ENCODE assay signal across 24 cellular contexts in genomic region chr15:77532067-77532710, GRCh38.
"Had no signal": no experiment of that assay in that cellular context is flagged by ENCODE, and none has a peak within 500 bp of the region (broad histone marks: within the 10 kb centered on the region; RNA-seq: fewer than 3 reads in every experiment).

No MANE protein-coding gene starts in this region.

- H3K9me3 ChIP-seq: suprapubic skin, tibial nerve, vagina had no signal

- H3K4me3 Mint-ChIP-seq: activated CD8-positive, alpha-beta T cell treated with anti-CD3 and anti-CD28 coated beads, Interleukin-2, amount 10 ng/mL, durations not matched to agents 7 days and 5 days; immature natural killer cell; mesothelial cell of epicardium; natural killer cell treated with Interleukin-12 subunit alpha and Interleukin-12 subunit beta and Interleukin-15 and Interleukin-18, amount 100 ng/mL, for 72 hours; stimulated activated naive CD8-positive, alpha-beta T cell treated with anti-CD3 and anti-CD28 coated beads, Interleukin-15, amount 100 ng/mL, for 72 hours had no signal

- H3K79me2 ChIP-seq: hepatocyte, parathyroid adenoma had no signal

- H3K27me3 ChIP-seq: hepatocyte, suprapubic skin, tibial nerve, vagina had no signal

- H3K4me1 Mint-ChIP-seq: immature natural killer cell; stimulated activated naive CD8-positive, alpha-beta T cell treated with anti-CD3 and anti-CD28 coated beads, Interleukin-15, amount 100 ng/mL, for 72 hours had no signal

- H3K27ac Mint-ChIP-seq: activated CD8-positive, alpha-beta T cell treated with anti-CD3 and anti-CD28 coated beads, Interleukin-2, amount 10 ng/mL, durations not matched to agents 7 days and 5 days; immature natural killer cell; mesothelial cell of epicardium; natural killer cell treated with Interleukin-12 subunit alpha and Interleukin-12 subunit beta and Interleukin-15 and Interleukin-18, amount 100 ng/mL, for 72 hours had no signal

- H3K36me3 ChIP-seq: suprapubic skin, tibial nerve, vagina, WERI-Rb-1 had no signal

- ATAC-seq: activated CD8-positive, alpha-beta T cell treated with anti-CD3 and anti-CD28 coated beads, Interleukin-2, amount 10 ng/mL, durations not matched to agents 7 days and 5 days; foreskin keratinocyte; left lobe of liver; right cardiac atrium; stimulated activated naive CD8-positive, alpha-beta T cell treated with anti-CD3 and anti-CD28 coated beads, Interleukin-15, amount 100 ng/mL, for 72 hours had no signal

- H3K36me3 Mint-ChIP-seq: immature natural killer cell; mesothelial cell of epicardium; natural killer cell treated with Interleukin-12 subunit alpha and Interleukin-12 subunit beta and Interleukin-15 and Interleukin-18, amount 100 ng/mL, for 72 hours had no signal

- H3K9ac ChIP-seq: parathyroid adenoma had no signal

- DNase-seq: activated CD4-positive, alpha-beta T cell treated with anti-CD3 and anti-CD28 coated beads for 1 hour; activated CD4-positive, alpha-beta T cell treated with anti-CD3 and anti-CD28 coated beads, Interleukin-2, amount 50 U/mL, for 1 hour; activated CD8-positive, alpha-beta T cell treated with anti-CD3 and anti-CD28 coated beads, Interleukin-2, amount 10 ng/mL, durations not matched to agents 7 days and 5 days; activated naive CD4-positive, alpha-beta T cell; caudate nucleus; dermis blood vessel endothelial cell; effector CD8-positive, alpha-beta T cell; foreskin keratinocyte; immature natural killer cell; nucleus accumbens; stimulated activated CD4-positive, alpha-beta T cell treated with anti-CD3 and anti-CD28 coated beads, Interleukin-1b, Interleukin-23, amount 100 ng/mL, for 48 hours; stimulated activated naive CD8-positive, alpha-beta T cell treated with anti-CD3 and anti-CD28 coated beads, Interleukin-15, amount 100 ng/mL, for 72 hours; T-helper 1 cell; WERI-Rb-1 had no signal

- H3K4me1 ChIP-seq: foreskin keratinocyte, parathyroid adenoma had no signal

- H3K9me3 Mint-ChIP-seq: immature natural killer cell; natural killer cell treated with Interleukin-12 subunit alpha and Interleukin-12 subunit beta and Interleukin-15 and Interleukin-18, amount 100 ng/mL, for 72 hours; stimulated activated naive CD8-positive, alpha-beta T cell treated with anti-CD3 and anti-CD28 coated beads, Interleukin-15, amount 100 ng/mL, for 72 hours had no signal

- FAIRE-seq: TTC549 had no signal

- H3K27ac ChIP-seq: foreskin keratinocyte, parathyroid adenoma, suprapubic skin, tibial nerve, vagina, WERI-Rb-1 had no signal

- H2AFZ ChIP-seq: hepatocyte, parathyroid adenoma had no signal

- H3K4me3 ChIP-seq: hepatocyte, suprapubic skin, tibial nerve, vagina had no signal
